ENCODE assay signal across 18 cellular contexts in the genomic region with DNA sequence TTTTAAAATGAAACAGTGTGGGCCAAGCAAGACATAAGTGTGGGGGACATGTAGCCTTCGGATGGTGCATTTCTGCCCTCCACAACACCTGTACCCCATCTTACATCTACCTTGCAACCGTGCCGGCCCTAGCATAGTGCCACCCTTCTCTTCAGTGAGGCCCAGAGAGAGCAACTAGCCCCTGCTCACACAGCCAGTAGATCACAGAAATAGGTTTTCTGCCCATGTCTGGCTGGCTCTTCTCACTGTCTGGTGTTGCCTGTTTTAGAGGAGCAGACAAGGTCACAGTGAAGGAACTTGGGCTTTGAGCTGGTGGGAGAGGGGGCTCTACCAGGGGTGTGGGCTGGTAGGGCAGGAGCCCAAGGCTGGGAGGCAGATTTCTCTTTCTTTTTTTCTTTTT. TPM values are rescaled to one million over a fixed set of nuclear protein-coding genes. Genes with fewer than 3 reads are reported as not detected.
DNase-seq lines count a peak whose midpoint lies in the region; ATAC-seq and TF ChIP-seq lines count a peak whose summit lies in the region.
"Had no signal": no experiment of that assay in that cellular context is flagged by ENCODE, and none has a peak within 500 bp of the region (broad histone marks: within the 10 kb centered on the region; RNA-seq: fewer than 3 reads in every experiment).

No MANE protein-coding gene starts in this region.

- no peaks in the 10 kb centered on the region for H3K79me1 ChIP-seq in trophoblast cell (ENCODE audit: low read length)

- no peak overlapping the region for H4K8ac ChIP-seq in trophoblast cell (ENCODE audit: low read depth, low read length)

- H3K4me1 ChIP-seq in SK-N-SH (ENCODE audit: control insufficient read depth in 1 of 2, insufficient read depth in 2 of 2, low read depth in 1 of 2, low read length in 1 of 2) (peaks cover 0 to 36% of the 10 kb centered on the region in 2 experiments; a peak in 1 of 4 replicates), trophoblast cell (ENCODE audit: control insufficient read depth in 1 of 2, insufficient read depth in 2 of 2, low read length in 2 of 2) (no peaks in the 10 kb centered on the region)

- DNase-seq in SK-N-SH = no peak
- DNase-seq in endothelial cell (ENCODE audit: low spot score) = no peak
- DNase-seq in trophoblast cell = no peak
- DNase-seq in ecto neural progenitor cell (ENCODE audit: low spot score) = no peak
- no peak for DNase-seq in NCI-H2196 (lab: John Stamatoyannopoulos, UW; ENCODE audit: unreplicated experiment)
- DNase-seq in activated CD4-positive, alpha-beta T cell treated with anti-CD3 and anti-CD28 coated beads, Interleukin-2, amount 50 U/mL, for 48 hours = no peak
- DNase-seq in NCI-H748 (lab: John Stamatoyannopoulos, UW; ENCODE audit: unreplicated experiment) = no peak
- DNase-seq: CD4-positive, alpha-beta memory T cell; DMS79 treated with DMSO at 0.1 percent for 48 hours; GF-D8; H7; HFFc6 had no signal

- no peaks in the 10 kb centered on the region for H3K9me2 ChIP-seq in SK-N-SH

- H2BK5ac ChIP-seq in trophoblast cell (ENCODE audit: low read depth, low read length, poor library complexity) = no peak overlapping the region

- CTCF ChIA-PET in SK-N-SH (lab: Yijun Ruan, JAX) = interaction anchor here (0.7 to 20.3 kb wide), 4 partner anchors 9 to 96 kb away, joined by 3 to 201 read pairs (median 6); a partner anchor contains a TSS

- peaks cover 58% of the 10 kb centered on the region for H3F3A ChIP-seq in SK-N-SH (replicated peaks; ENCODE audit: insufficient read depth)

- H3K9me3 ChIP-seq in SK-N-SH = no peaks in the 10 kb centered on the region
- H3K9me3 ChIP-seq in trophoblast cell (ENCODE audit: insufficient read depth, low read depth, low read length) = no peaks in the 10 kb centered on the region
- H3K9me3 ChIP-seq: A549, BLaER1 had no signal

- no peak overlapping the region for H3K4ac ChIP-seq in trophoblast cell (ENCODE audit: low read depth, low read length)

- H3K23ac ChIP-seq in trophoblast cell (ENCODE audit: low read length) = no peak overlapping the region

- H3K27me3 ChIP-seq in SK-N-SH (ENCODE audit: insufficient read depth) (no peaks in the 10 kb centered on the region), trophoblast cell (ENCODE audit: insufficient read depth, low read length) (no peaks in the 10 kb centered on the region)
- H3K27me3 ChIP-seq: BLaER1 had no signal

- H3K27ac ChIP-seq in SK-N-SH (ENCODE audit: low read depth in 2 of 2, low read length in 1 of 2) = no peak overlapping the region
- H3K27ac ChIP-seq in trophoblast cell (ENCODE audit: low read depth, low read length) = no peak overlapping the region
- H3K27ac ChIP-seq: 22Rv1, A549, BLaER1 had no signal

- H2BK120ac ChIP-seq in trophoblast cell (ENCODE audit: insufficient read depth, low read length, poor library complexity) = no peak overlapping the region

- peaks cover 58% of the 10 kb centered on the region for H4K20me1 ChIP-seq in SK-N-SH (ENCODE audit: insufficient read depth)

- H3K9ac ChIP-seq in SK-N-SH (no peak overlapping the region), trophoblast cell (ENCODE audit: low read length) (peak overlapping the region; percentile 17)

- H3K14ac ChIP-seq in trophoblast cell (ENCODE audit: low read length) = no peak overlapping the region

- H3K36me3 ChIP-seq in SK-N-SH (replicated peaks in 1 of 2; ENCODE audit: control insufficient read depth in 1 of 2, insufficient read depth in 2 of 2, low read length in 1 of 2) (peaks cover 52 to 58% of the 10 kb centered on the region in 2 experiments), trophoblast cell (ENCODE audit: control insufficient read depth in 1 of 2, insufficient read depth in 2 of 2, low read length in 2 of 2) (peaks cover 90% of the 10 kb centered on the region in 2 experiments)

- no peak overlapping the region for H2BK12ac ChIP-seq in trophoblast cell (ENCODE audit: low read length)

- TF ChIP-seq RAD21 in SK-N-SH (IDR thresholded peaks at IDR 0.05; ENCODE audit: low read length) = no peak

- TF ChIP-seq EP300 in SK-N-SH (IDR thresholded peaks at IDR 0.05; ENCODE audit: borderline replicate concordance in 1 of 2, low read depth in 1 of 2, low read length in 1 of 2) = no peak

- H3K27me3 Mint-ChIP-seq in endothelial cell (ENCODE audit: unreplicated experiment) = peaks cover 17% of the 10 kb centered on the region
- H3K27me3 Mint-ChIP-seq: CD4-positive, alpha-beta memory T cell had no signal

- H3K4me3 ChIP-seq in SK-N-SH (ENCODE audit: low read depth in 2 of 2, low read length in 1 of 2) (no peak overlapping the region), trophoblast cell (ENCODE audit: low read depth, low read length) (no peak overlapping the region)
- H3K4me3 ChIP-seq: A549, BLaER1, GM23338 had no signal

- H3K18ac ChIP-seq in trophoblast cell (ENCODE audit: low read length) = no peak overlapping the region

- no peak overlapping the region for H3K27ac Mint-ChIP-seq in endothelial cell (ENCODE audit: unreplicated experiment)
- H3K27ac Mint-ChIP-seq: CD4-positive, alpha-beta memory T cell; GM23338 had no signal

- H3K4me3 Mint-ChIP-seq in endothelial cell (ENCODE audit: unreplicated experiment) = peak overlapping the region; percentile 47
- H3K4me3 Mint-ChIP-seq: CD4-positive, alpha-beta memory T cell; GM23338; HFFc6 had no signal

- TF ChIP-seq CTCF in SK-N-SH (IDR thresholded peaks at IDR 0.05) (no peak), endothelial cell (IDR thresholded peaks at IDR 0.05; ENCODE audit: unreplicated experiment) (no peak)

- H2AFZ ChIP-seq in SK-N-SH (ENCODE audit: low read depth) (no peak overlapping the region), trophoblast cell (ENCODE audit: insufficient read depth, low read length, poor library complexity) (no peak overlapping the region)
- H2AFZ ChIP-seq: GM23338 had no signal

- H3K79me2 ChIP-seq in SK-N-SH (ENCODE audit: insufficient read depth) (peaks cover 20% of the 10 kb centered on the region; the same call in 1 of the 2 replicates), trophoblast cell (ENCODE audit: control insufficient read depth, insufficient read depth, low read length, poor library complexity) (no peaks in the 10 kb centered on the region)

- H4K12ac ChIP-seq in trophoblast cell (ENCODE audit: low read depth, low read length) = no peak overlapping the region

- ATAC-seq in SK-N-SH treated with all-trans-retinoic acid at 6 μM for 48 hours = no peak
- ATAC-seq: A549, GM23338, HCT116 had no signal

- peaks cover 17% of the 10 kb centered on the region for H3K4me1 Mint-ChIP-seq in endothelial cell (ENCODE audit: unreplicated experiment)

- no peak overlapping the region for H2AK5ac ChIP-seq in trophoblast cell (ENCODE audit: low read length)

- H3K36me3 Mint-ChIP-seq in endothelial cell (ENCODE audit: low read depth, unreplicated experiment) = peaks cover 32% of the 10 kb centered on the region

- H3K4me2 ChIP-seq in SK-N-SH (no peak overlapping the region), trophoblast cell (ENCODE audit: low read length) (no peak overlapping the region)
- H3K4me2 ChIP-seq: A549, BLaER1, GM23338 had no signal

- no peaks in the 10 kb centered on the region for H3K9me3 Mint-ChIP-seq in endothelial cell (ENCODE audit: unreplicated experiment)

- no peak overlapping the region for H4K91ac ChIP-seq in trophoblast cell (ENCODE audit: low read depth, low read length)

- WGBS in SK-N-SH (ENCODE audit: low lambda C conversion rate) = 98% methylated on average over 3 of the region's 3 CpGs
- WGBS in trophoblast cell (ENCODE audit: extremely low coverage, insufficient coverage, insufficient read length) = no CpG with 5 or more reads among the region's 3 CpGs

- POLR2A ChIA-PET in SK-N-SH (lab: Yijun Ruan, JAX) = no interaction called here

TF ChIP-seq in SK-N-SH, 30 proteins besides CTCF, POLR2A, EP300 and RAD21 (continues in another document):
- TF ChIP-seq, protein P1, sequence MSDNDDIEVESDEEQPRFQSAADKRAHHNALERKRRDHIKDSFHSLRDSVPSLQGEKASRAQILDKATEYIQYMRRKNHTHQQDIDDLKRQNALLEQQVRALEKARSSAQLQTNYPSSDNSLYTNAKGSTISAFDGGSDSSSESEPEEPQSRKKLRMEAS (IDR thresholded peaks at IDR 0.05; ENCODE audit: low read depth) = no peak
- TF ChIP-seq POLR2AphosphoS5 (IDR thresholded peaks at IDR 0.05; ENCODE audit: low read depth, low read length) (peak; percentile 29; the same call in 1 of the 2 replicates), JUND (IDR thresholded peaks at IDR 0.05) (no peak)

TF ChIP-seq in SK-N-SH treated with all-trans-retinoic acid at 6 μM for 48 hours, 23 proteins besides CTCF, POLR2A, EP300 and RAD21 (continues in another document):
- TF ChIP-seq RARB (CRISPR knock-in tag; IDR thresholded peaks at IDR 0.05) = no peak
- no peak for TF ChIP-seq TCF4 (CRISPR knock-in tag; IDR thresholded peaks at IDR 0.05; ENCODE audit: borderline replicate concordance)
- TF ChIP-seq SNAI2 (CRISPR knock-in tag; IDR thresholded peaks at IDR 0.05) = no peak

RNA-seq across cellular contexts. Expression of a gene that starts 11.1 kb away (rescaled TPM):
- 183 and 206 TPM in 2 replicates for polyA plus RNA-seq in SK-N-SH (2012; rRNA removed)
- polyA plus RNA-seq in SK-N-SH (2012; cell fraction: cytosol; rRNA removed) = 60.8 and 101 TPM in 2 replicates
- polyA plus RNA-seq in SK-N-SH (2012; cell fraction: nucleus; rRNA removed) = 702 and 826 TPM in 2 replicates
- total RNA-seq in endothelial cell (ENCODE audit: unreplicated experiment) = 238 TPM
- 220 and 227 TPM in 2 replicates for polyA plus RNA-seq in trophoblast cell (2013)

RNA-seq across cellular contexts. Expression of a gene that starts 12.8 kb away (rescaled TPM):
- polyA plus RNA-seq in SK-N-SH (2012; rRNA removed) = 176 and 244 TPM in 2 replicates
- 109 and 114 TPM in 2 replicates for polyA plus RNA-seq in SK-N-SH (2012; cell fraction: cytosol; rRNA removed)
- polyA plus RNA-seq in SK-N-SH (2012; cell fraction: nucleus; rRNA removed) = 1,021 and 1,050 TPM in 2 replicates
- 315 TPM for total RNA-seq in endothelial cell (ENCODE audit: unreplicated experiment)
- 206 and 211 TPM in 2 replicates for polyA plus RNA-seq in trophoblast cell (2013)

RNA-seq across cellular contexts. Expression of a gene that starts 23.4 kb away (rescaled TPM):
- 1.9 and 2.2 TPM in 2 replicates for polyA plus RNA-seq in SK-N-SH (2012; rRNA removed)
- polyA plus RNA-seq in SK-N-SH (2012; cell fraction: cytosol; rRNA removed) = 0.67 and 1.2 TPM in 2 replicates
- 11.8 and 14.3 TPM in 2 replicates for polyA plus RNA-seq in SK-N-SH (2012; cell fraction: nucleus; rRNA removed)
- 51.4 TPM for total RNA-seq in endothelial cell (ENCODE audit: unreplicated experiment)
- polyA plus RNA-seq in trophoblast cell (2013) = 2.4 and 2.5 TPM in 2 replicates

RNA-seq across cellular contexts. Expression of a gene that starts 30.5 kb away (rescaled TPM):
- 158 and 176 TPM in 2 replicates for polyA plus RNA-seq in SK-N-SH (2012; rRNA removed)
- 77.5 and 107 TPM in 2 replicates for polyA plus RNA-seq in SK-N-SH (2012; cell fraction: cytosol; rRNA removed)
- polyA plus RNA-seq in SK-N-SH (2012; cell fraction: nucleus; rRNA removed) = 306 and 385 TPM in 2 replicates
- 125 TPM for total RNA-seq in endothelial cell (ENCODE audit: unreplicated experiment)
- polyA plus RNA-seq in trophoblast cell (2013) = 56.2 and 62.3 TPM in 2 replicates

RNA-seq across cellular contexts. Expression of a gene that starts 39.6 kb away (rescaled TPM):
- polyA plus RNA-seq in SK-N-SH (2012; rRNA removed) = 12.5 and 17.1 TPM in 2 replicates
- polyA plus RNA-seq in SK-N-SH (2012; cell fraction: cytosol; rRNA removed) = 12.6 and 23.0 TPM in 2 replicates
- polyA plus RNA-seq in SK-N-SH (2012; cell fraction: nucleus; rRNA removed) = 29.5 and 41.3 TPM in 2 replicates
- total RNA-seq in endothelial cell (ENCODE audit: unreplicated experiment) = 0.97 TPM
- 1.7 and 1.9 TPM in 2 replicates for polyA plus RNA-seq in trophoblast cell (2013)
